In genomic region chr5:7886849-7887460, GRCh38 we compare ENCODE assay signal across 9 cellular contexts. TPM values are rescaled to one million over a fixed set of nuclear protein-coding genes. Genes with fewer than 3 reads are reported as not detected.
A peak's percentile ranks its signal among the peaks of the same experiment; 100 is the strongest.
DNase-seq lines count a peak whose midpoint lies in the region; ATAC-seq and TF ChIP-seq lines count a peak whose summit lies in the region.
"Had no signal": no experiment of that assay in that cellular context is flagged by ENCODE, and none has a peak within 500 bp of the region (broad histone marks: within the 10 kb centered on the region; RNA-seq: fewer than 3 reads in every experiment).

No MANE protein-coding gene starts in this region.

- no peaks in the 10 kb centered on the region for H3K4me1 Mint-ChIP-seq in mesothelial cell of epicardium

- H3K27ac Mint-ChIP-seq in mesothelial cell of epicardium = peak overlapping the region; percentile 14
- H3K27ac Mint-ChIP-seq: activated B cell treated with CpG ODN at 0.5 μM for 24 hours had no signal

- TF ChIP-seq CTCF in GM10248 (IDR thresholded peaks at IDR 0.05; ENCODE audit: control extremely low read depth, extremely low read depth, low read depth, missing control alignments) (peak; percentile 43), mesothelial cell of epicardium (IDR thresholded peaks at IDR 0.05; ENCODE audit: unreplicated experiment) (no peak)

- H3K9me3 Mint-ChIP-seq in mesothelial cell of epicardium = no peaks in the 10 kb centered on the region
- H3K9me3 Mint-ChIP-seq: activated B cell treated with CpG ODN at 0.5 μM for 24 hours had no signal

- H3K36me3 Mint-ChIP-seq in mesothelial cell of epicardium = peaks cover 22% of the 10 kb centered on the region

- POLR2A ChIA-PET in GM10248 (lab: Yijun Ruan, JAX) = no interaction called here

- no peak overlapping the region for H3K4me3 Mint-ChIP-seq in mesothelial cell of epicardium
- H3K4me3 Mint-ChIP-seq: activated B cell treated with CpG ODN at 0.5 μM for 24 hours had no signal

- ATAC-seq in HG02852 (IDR thresholded peaks at IDR 0.05; ENCODE audit: unreplicated experiment) = peak; percentile 60

- H3K27me3 Mint-ChIP-seq in mesothelial cell of epicardium (ENCODE audit: low read depth) = no peaks in the 10 kb centered on the region
- H3K27me3 Mint-ChIP-seq: activated B cell treated with CpG ODN at 0.5 μM for 24 hours had no signal

- CTCF ChIA-PET in GM10248 (lab: Yijun Ruan, JAX) = interaction anchor here (0.7 to 4.8 kb wide), 24 partner anchors 10 to 1320 kb away, joined by 3 to 75 read pairs (median 4); partner anchors contain the start of genes FASTKD3 and MTRR

- DNase-seq in GM10248 (ENCODE audit: extremely low spot score) (peak; percentile 35), NCI-H446 treated with DMSO at 0.1 percent for 48 hours (lab: John Stamatoyannopoulos, UW) (peak; percentile 50), cerebellum (ENCODE audit: low spot score) (peak; percentile 19), mesothelial cell of epicardium (ENCODE audit: low spot score in 2 of 2, unreplicated experiment in 2 of 2) (no peak), GDM1 (lab: John Stamatoyannopoulos, UW) (no peak), GM19238 (ENCODE audit: insufficient read length, low spot score) (no peak)
- DNase-seq in activated CD4-positive, alpha-beta T cell treated with anti-CD3 and anti-CD28 coated beads, Interleukin-2, amount 50 U/mL, for 48 hours = no peak
- DNase-seq: activated B cell treated with CpG ODN at 0.5 μM for 24 hours had no signal

RNA-seq across cellular contexts. Expression of gene MTRR, which starts 18.0 kb away (rescaled TPM):
- 38.0 TPM for total RNA-seq in cerebellum
- 40.5 to 44.1 TPM (median 40.7 TPM) in 3 replicates for total RNA-seq in mesothelial cell of epicardium

RNA-seq across cellular contexts. Expression of gene FASTKD3, which starts 18.1 kb away (rescaled TPM):
- 13.6 TPM for total RNA-seq in cerebellum
- 9.4 to 10.6 TPM (median 10.3 TPM) in 3 replicates for total RNA-seq in mesothelial cell of epicardium

RNA-seq across cellular contexts. Expression of gene CFAP90, which starts 36.0 kb away (rescaled TPM):
- 2.7 TPM for total RNA-seq in cerebellum
- total RNA-seq in mesothelial cell of epicardium = 0.35 to 1.3 TPM (median 0.85 TPM) in 3 replicates
- total RNA-seq: activated B cell treated with CpG ODN at 0.5 μM for 24 hours had no signal

Comparison
In these comparisons a context has a peak if more than half of its experiments do, and no peak if none do; other contexts are left out.
1. DNase-seq: peak in GM10248 (single experiment), NCI-H446 treated with DMSO at 0.1 percent for 48 hours (single experiment) and cerebellum (single experiment); none in mesothelial cell of epicardium (0 of 2), activated CD4-positive, alpha-beta T cell treated with anti-CD3 and anti-CD28 coated beads, Interleukin-2, amount 50 U/mL, for 48 hours (0 of 2), GDM1 (single experiment) and GM19238 (single experiment).